Comparison of ENCODE assay signal across 24 cellular contexts in genomic region chrX:118551426-118551825, GRCh38.
"Had no signal": no experiment of that assay in that cellular context is flagged by ENCODE, and none has a peak within 500 bp of the region (broad histone marks: within the 10 kb centered on the region; RNA-seq: fewer than 3 reads in every experiment).

No MANE protein-coding gene starts in this region.

- H3K4me3 ChIP-seq: adrenal gland, ascending aorta, gastroesophageal sphincter, hepatocyte, right lobe of liver, thoracic aorta had no signal

- H3K27me3 Mint-ChIP-seq: activated naive CD8-positive, alpha-beta T cell treated with anti-CD3 and anti-CD28 coated beads for 36 hours; brain; naive B cell had no signal

- DNase-seq: activated CD4-positive, alpha-beta T cell treated with anti-CD3 and anti-CD28 coated beads for 4 hours; activated CD4-positive, alpha-beta T cell treated with anti-CD3 and anti-CD28 coated beads, Interleukin-2, amount 50 U/mL, for 4 hours; activated effector memory CD4-positive, alpha-beta T cell treated with Interleukin-2 at 50 U/mL for 16 hours; activated naive CD4-positive, alpha-beta T cell treated with anti-CD3 and anti-CD28 coated beads for 36 hours; activated naive CD8-positive, alpha-beta T cell treated with anti-CD3 and anti-CD28 coated beads for 36 hours; activated T-cell treated with anti-CD3 and anti-CD28 coated beads for 4 hours; adrenal gland; islet precursor cell; left cardiac atrium; naive B cell; nephron progenitor cell; right lobe of liver; stimulated activated CD4-positive, alpha-beta T cell treated with anti-CD3 and anti-CD28 coated beads, Interleukin-4, amount 100 ng/mL, for 1 hour; stimulated activated naive CD8-positive, alpha-beta T cell treated with anti-CD3 and anti-CD28 coated beads, Interleukin-15, Interleukin-2, amounts not matched to agents 100 U/mL and 50 U/mL, for 24 hours; T-helper 1 cell had no signal

- FAIRE-seq: urothelium cell line had no signal

- H3K9me3 ChIP-seq: adrenal gland, ascending aorta, gastroesophageal sphincter, neutrophil, right lobe of liver, thoracic aorta had no signal

- H3K9me3 Mint-ChIP-seq: activated naive CD4-positive, alpha-beta T cell treated with anti-CD3 and anti-CD28 coated beads for 36 hours; activated naive CD8-positive, alpha-beta T cell treated with anti-CD3 and anti-CD28 coated beads for 36 hours; naive B cell; T-helper 2 cell treated with Interferon-gamma antibody and Interleukin-4, amounts not matched to agents 5 μg/mL and 100 μg/mL, for 36 hours had no signal

- H3K27ac ChIP-seq: adrenal gland, ascending aorta, gastroesophageal sphincter, hepatocyte, right lobe of liver, thoracic aorta had no signal

- H3K4me1 ChIP-seq: ascending aorta, right lobe of liver had no signal

- H3K36me3 ChIP-seq: adrenal gland, right lobe of liver had no signal

- ATAC-seq: gastroesophageal sphincter; right lobe of liver; stimulated activated naive CD8-positive, alpha-beta T cell treated with anti-CD3 and anti-CD28 coated beads, Interleukin-15, Interleukin-2, amounts not matched to agents 100 U/mL and 50 U/mL, for 24 hours had no signal

- H3K4me1 Mint-ChIP-seq: brain had no signal

- H3K27me3 ChIP-seq: ascending aorta, gastroesophageal sphincter, hepatocyte, neutrophil, right lobe of liver had no signal

- H3K79me2 ChIP-seq: hepatocyte had no signal

- H3K27ac Mint-ChIP-seq: activated naive CD4-positive, alpha-beta T cell treated with anti-CD3 and anti-CD28 coated beads for 36 hours; activated naive CD8-positive, alpha-beta T cell treated with anti-CD3 and anti-CD28 coated beads for 36 hours; brain; nephron progenitor cell; T-helper 2 cell treated with Interferon-gamma antibody and Interleukin-4, amounts not matched to agents 5 μg/mL and 100 μg/mL, for 36 hours had no signal

- H3K4me3 Mint-ChIP-seq: activated naive CD4-positive, alpha-beta T cell treated with anti-CD3 and anti-CD28 coated beads for 36 hours; activated naive CD8-positive, alpha-beta T cell treated with anti-CD3 and anti-CD28 coated beads for 36 hours; brain; mesothelial cell of epicardium; naive B cell; nephron progenitor cell; T-helper 2 cell treated with Interferon-gamma antibody and Interleukin-4, amounts not matched to agents 5 μg/mL and 100 μg/mL, for 36 hours had no signal

- H3K4me2 ChIP-seq: hepatocyte had no signal

- H2AFZ ChIP-seq: hepatocyte had no signal
